In genomic region chr7:95331004-95331337, GRCh38 we compare ENCODE assay signal across 9 cellular contexts. TPM values are rescaled to one million over a fixed set of nuclear protein-coding genes. Genes with fewer than 3 reads are reported as not detected.
DNase-seq lines count a peak whose midpoint lies in the region; ATAC-seq lines count a peak whose summit lies in the region.
"Had no signal": no experiment of that assay in that cellular context is flagged by ENCODE, and none has a peak within 500 bp of the region (broad histone marks: within the 10 kb centered on the region; RNA-seq: fewer than 3 reads in every experiment).

No MANE protein-coding gene starts in this region.

- no peak for ATAC-seq in activated naive CD4-positive, alpha-beta T cell treated with anti-CD3 and anti-CD28 coated beads, Interleukin-2, amount 50 U/mL, for 72 hours
- peak; percentile 28 for ATAC-seq in HG03159 (IDR thresholded peaks at IDR 0.05; ENCODE audit: unreplicated experiment)
- ATAC-seq in central memory CD8-positive, alpha-beta T cell (replicated peaks; ENCODE audit: extremely low read depth, poor library complexity, severe bottlenecking), result no peak

- H3K4me1 Mint-ChIP-seq in activated naive CD4-positive, alpha-beta T cell treated with anti-CD3 and anti-CD28 coated beads for 36 hours (ENCODE audit: low read depth), result peaks cover 10% of the 10 kb centered on the region
- H3K4me1 Mint-ChIP-seq in central memory CD8-positive, alpha-beta T cell, result peaks cover 13% of the 10 kb centered on the region

- H3K9me3 Mint-ChIP-seq in activated naive CD4-positive, alpha-beta T cell treated with anti-CD3 and anti-CD28 coated beads for 36 hours, result no peaks in the 10 kb centered on the region
- peaks cover 11 to 12% of the 10 kb centered on the region in 2 donors for H3K9me3 Mint-ChIP-seq in activated naive CD4-positive, alpha-beta T cell treated with anti-CD3 and anti-CD28 coated beads, Interleukin-2, amount 50 U/mL, for 72 hours
- no peaks in the 10 kb centered on the region for H3K9me3 Mint-ChIP-seq in central memory CD8-positive, alpha-beta T cell

- H3K36me3 Mint-ChIP-seq in activated naive CD4-positive, alpha-beta T cell treated with anti-CD3 and anti-CD28 coated beads for 36 hours (ENCODE audit: low read depth), result no peaks in the 10 kb centered on the region
- H3K36me3 Mint-ChIP-seq in activated naive CD4-positive, alpha-beta T cell treated with anti-CD3 and anti-CD28 coated beads, Interleukin-2, amount 50 U/mL, for 72 hours, result peaks cover 0 to 17% of the 10 kb centered on the region in 2 donors
- no peaks in the 10 kb centered on the region for H3K36me3 Mint-ChIP-seq in central memory CD8-positive, alpha-beta T cell (ENCODE audit: insufficient read depth)

- no peak overlapping the region for H3K27ac ChIP-seq in subcutaneous abdominal adipose tissue (ENCODE audit: low read depth, low read length)

- intact Hi-C loops in activated naive CD4-positive, alpha-beta T cell treated with anti-CD3 and anti-CD28 coated beads for 36 hours (cut with micrococcal nuclease), result loop anchor here (10.0 kb wide), 1 partner anchor 144 kb away; no protein-coding TSS in a partner anchor

- peak overlapping the region; percentile 61 for H3K4me3 Mint-ChIP-seq in activated naive CD4-positive, alpha-beta T cell treated with anti-CD3 and anti-CD28 coated beads for 36 hours
- peak overlapping the region; percentile 64 for H3K4me3 Mint-ChIP-seq in central memory CD8-positive, alpha-beta T cell

- H3K9me3 ChIP-seq in subcutaneous abdominal adipose tissue (ENCODE audit: control insufficient read depth in 5 of 5, low read length in 5 of 5), result peaks cover 0 to 2% (median 0%) of the 10 kb centered on the region in 5 donors

- DNase-seq in activated naive CD4-positive, alpha-beta T cell treated with anti-CD3 and anti-CD28 coated beads for 36 hours, result no peak
- no peak for DNase-seq in activated naive CD4-positive, alpha-beta T cell treated with anti-CD3 and anti-CD28 coated beads, Interleukin-2, amount 50 U/mL, for 72 hours (ENCODE audit: low spot score in 2 of 2)
- DNase-seq in central memory CD8-positive, alpha-beta T cell (ENCODE audit: low spot score in 2 of 2), result no peak
- DNase-seq in Kasumi-1 (lab: John Stamatoyannopoulos, UW) (no peak), T-helper 9 cell (no peak), epidermal melanocyte (ENCODE audit: insufficient read length, low spot score) (no peak)
- DNase-seq: NCI-H345 had no signal

- peaks cover 0 to 5% (median 2%) of the 10 kb centered on the region in 5 donors for H3K4me1 ChIP-seq in subcutaneous abdominal adipose tissue (ENCODE audit: control insufficient read depth in 5 of 5, insufficient read depth in 5 of 5, low read length in 5 of 5)

- peak overlapping the region in 2 of 5 donors; percentile 12 to 23 for H3K9ac ChIP-seq in subcutaneous abdominal adipose tissue (ENCODE audit: low read length in 5 of 5)

- no peaks in the 10 kb centered on the region for H3K27me3 Mint-ChIP-seq in activated naive CD4-positive, alpha-beta T cell treated with anti-CD3 and anti-CD28 coated beads for 36 hours (ENCODE audit: low read depth)
- H3K27me3 Mint-ChIP-seq in central memory CD8-positive, alpha-beta T cell, result no peaks in the 10 kb centered on the region

- CTCF ChIA-PET in activated naive CD4-positive, alpha-beta T cell treated with anti-CD3 and anti-CD28 coated beads for 36 hours (lab: Charles Lee), result interaction anchor here (1.2 kb wide), 1 partner anchor 20 kb away, joined by 3 read pairs; no protein-coding TSS in a partner anchor

- H3K4me3 ChIP-seq in subcutaneous abdominal adipose tissue (ENCODE audit: low read depth in 1 of 5, low read length in 5 of 5), result peak overlapping the region; percentile 13 to 67 (median 61)

- no peaks in the 10 kb centered on the region for H3K36me3 ChIP-seq in subcutaneous abdominal adipose tissue (ENCODE audit: control insufficient read depth in 5 of 5, insufficient read depth in 5 of 5, low read length in 5 of 5)

- no peak overlapping the region for H3K27ac Mint-ChIP-seq in activated naive CD4-positive, alpha-beta T cell treated with anti-CD3 and anti-CD28 coated beads for 36 hours
- H3K27ac Mint-ChIP-seq in activated naive CD4-positive, alpha-beta T cell treated with anti-CD3 and anti-CD28 coated beads, Interleukin-2, amount 50 U/mL, for 72 hours, result peak overlapping the region in 1 of 2 donors; percentile 86
- H3K27ac Mint-ChIP-seq in central memory CD8-positive, alpha-beta T cell (ENCODE audit: low read depth), result peak overlapping the region; percentile 63

- no peaks in the 10 kb centered on the region for H3K27me3 ChIP-seq in subcutaneous abdominal adipose tissue (ENCODE audit: control insufficient read depth in 5 of 5, insufficient read depth in 4 of 5, low read length in 5 of 5)

RNA-seq across cellular contexts. Expression of gene PON1, which starts 6.6 kb away (rescaled TPM):
- total RNA-seq in activated naive CD4-positive, alpha-beta T cell treated with anti-CD3 and anti-CD28 coated beads for 36 hours, result not detected
- total RNA-seq in activated naive CD4-positive, alpha-beta T cell treated with anti-CD3 and anti-CD28 coated beads, Interleukin-2, amount 50 U/mL, for 72 hours, result not detected
